Comparison of ENCODE assay signal across 11 cellular contexts in the genomic region with DNA sequence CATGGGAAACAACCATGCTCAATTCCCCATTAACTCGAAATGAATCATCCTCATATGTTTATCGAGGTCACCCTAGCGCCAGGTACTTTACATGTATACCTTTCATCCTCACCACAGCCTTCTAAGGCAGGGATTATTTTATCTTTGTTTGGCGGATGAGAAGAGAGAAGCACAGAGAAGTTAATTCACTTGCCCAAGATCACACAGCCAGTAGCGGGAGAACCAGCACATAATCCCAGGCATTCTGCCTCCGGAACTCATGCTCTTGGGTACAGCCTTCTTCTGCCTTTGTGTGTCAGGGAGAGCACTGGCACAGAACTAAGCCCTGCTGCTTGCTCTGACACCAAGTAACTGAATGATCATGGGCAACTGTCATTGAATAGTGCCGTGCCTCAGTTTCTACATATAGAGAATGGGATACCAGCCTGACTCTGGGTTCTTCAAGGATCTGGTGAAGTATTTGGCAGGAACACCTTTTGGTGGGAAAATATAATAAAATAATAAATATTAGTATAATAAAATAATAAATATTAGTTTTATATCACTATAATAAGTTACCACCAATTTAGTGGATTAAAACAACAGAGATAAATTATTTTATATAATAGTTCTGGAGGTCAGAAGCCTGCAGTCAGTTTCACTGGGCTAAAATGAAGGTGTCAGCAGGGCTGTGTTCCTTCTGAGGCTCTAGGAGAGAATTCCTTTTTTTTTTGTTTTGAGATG.
"Had no signal": no experiment of that assay in that cellular context is flagged by ENCODE, and none has a peak within 500 bp of the region (broad histone marks: within the 10 kb centered on the region; RNA-seq: fewer than 3 reads in every experiment).

No MANE protein-coding gene starts in this region.

- H3K9me3 Mint-ChIP-seq: GM23338 had no signal

- H3K27ac Mint-ChIP-seq: GM23338, HFFc6 had no signal

- H3K4me3 ChIP-seq: GM23338 had no signal

- ATAC-seq: GM23338 had no signal

- FAIRE-seq: H1, H54 had no signal

- DNase-seq: H9, HCEC 1CT, HFFc6, IMR-90, Karpas-422, KBM-7 had no signal

- H3K27ac ChIP-seq: HL-60, KMS-11 had no signal

- H3K4me3 Mint-ChIP-seq: GM23338, H9, HFFc6 had no signal

- H3K4me2 ChIP-seq: GM23338, KMS-11 had no signal
